In the genomic region with DNA sequence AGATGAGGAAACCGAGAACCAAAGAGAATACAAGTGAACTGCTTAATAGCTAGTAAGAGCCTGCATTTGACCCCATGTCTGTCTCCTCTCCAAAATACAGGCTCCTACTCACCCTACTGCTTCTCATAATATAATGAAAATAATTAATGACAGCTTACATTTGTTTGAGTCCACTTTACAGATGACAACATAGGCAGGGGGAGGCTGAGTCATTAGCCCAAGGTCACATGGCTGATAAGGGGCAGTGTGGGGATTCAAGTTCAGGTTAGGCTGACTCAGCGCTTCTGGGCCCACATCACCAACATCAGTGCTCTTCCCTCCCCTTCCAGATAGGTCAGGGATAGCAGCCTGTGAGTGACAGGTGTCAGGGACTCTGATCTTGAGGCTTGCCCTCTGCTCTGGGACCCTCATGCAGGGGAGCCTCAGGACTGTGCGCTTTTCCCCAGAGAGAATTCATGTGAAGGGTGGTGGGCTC, we compare ENCODE assay signal across 15 cellular contexts. TPM values are rescaled to one million over a fixed set of nuclear protein-coding genes. Genes with fewer than 3 reads are reported as not detected.
DNase-seq lines count a peak whose midpoint lies in the region; ATAC-seq, FAIRE-seq and TF ChIP-seq lines count a peak whose summit lies in the region.
"Had no signal": no experiment of that assay in that cellular context is flagged by ENCODE, and none has a peak within 500 bp of the region (broad histone marks: within the 10 kb centered on the region; RNA-seq: fewer than 3 reads in every experiment).

No MANE protein-coding gene starts in this region.

- no peaks in the 10 kb centered on the region for H3K9me1 ChIP-seq in K562 (ENCODE audit: control insufficient read depth, insufficient read depth, low read length)

- H2AFZ ChIP-seq in K562 (ENCODE audit: low read depth, low read length): no peak overlapping the region

- H3K4me1 Mint-ChIP-seq in natural killer cell: peaks cover 53 to 67% of the 10 kb centered on the region in 2 donors

- H3K9me3 Mint-ChIP-seq in natural killer cell: no peaks in the 10 kb centered on the region

- TF ChIP-seq EP300 in K562 (IDR thresholded peaks at IDR 0.05; ENCODE audit: low read length): peak; percentile 36; the same call in 1 of the 2 replicates

- WGBS in K562 (ENCODE audit: insufficient coverage, low coverage, missing lambda C conversion rate): 14% methylated on average over 3 of the region's 3 CpGs

- H3K9me3 ChIP-seq in KOPT-K1 (ENCODE audit: insufficient read depth, low read length, poor library complexity, severe bottlenecking) (no peaks in the 10 kb centered on the region), K562 (replicated peaks; ENCODE audit: control insufficient read depth, insufficient read depth, low read depth, low read length) (no peaks in the 10 kb centered on the region)
- H3K9me3 ChIP-seq: Caco-2, lower lobe of right lung had no signal

- no TSS peak for BruUV-seq in K562 (replicated peaks; lab: Mats Ljungman, UMichigan)

- H3K27ac Mint-ChIP-seq in natural killer cell: peak overlapping the region; percentile 64 to 95

- H3K27me3 Mint-ChIP-seq in natural killer cell (ENCODE audit: low read depth in 2 of 2): no peaks in the 10 kb centered on the region

- CTCF ChIA-PET in K562 (lab: Yijun Ruan, JAX; ENCODE audit: low intra/inter-chr PET ratio): no interaction called here

- H3K4me3 Mint-ChIP-seq in natural killer cell: no peak overlapping the region

- TF ChIP-seq RAD21 in K562 (CRISPR knock-in tag; conservative IDR thresholded peaks at IDR 0.05 in 1 of 2, IDR thresholded peaks at IDR 0.05 in 1 of 2): no peak

- in situ Hi-C loops in K562 (cut with MboI): no loop called here

- H3K4me2 ChIP-seq in K562 (ENCODE audit: insufficient read depth, low read length): no peak overlapping the region; the same call in 1 of the 2 replicates

- TF ChIP-seq POLR2A in K562 (conservative IDR thresholded peaks at IDR 0.05): no peak

- intact Hi-C loops in K562 (cut with micrococcal nuclease) (no loop called here), natural killer cell (cut with micrococcal nuclease) (loop anchor here (5.0 kb wide), 1 partner anchor 50 kb away; no protein-coding TSS in a partner anchor)

- H3K27me3 ChIP-seq in K562 (ENCODE audit: control insufficient read depth in 2 of 2, insufficient read depth in 2 of 2, low read length in 2 of 2): peaks cover 4 to 6% of the 10 kb centered on the region in 2 experiments; a peak in 4 of 5 replicates

- peaks cover 0 to 12% of the 10 kb centered on the region in 2 experiments; a peak in 4 of 5 replicates for H3K4me1 ChIP-seq in K562 (replicated peaks in 1 of 2; ENCODE audit: control insufficient read depth in 2 of 2, insufficient read depth in 2 of 2, low read length in 2 of 2)
- H3K4me1 ChIP-seq: Caco-2 had no signal

- ATAC-seq in K562: peak; percentile 16; the same call in 1 of the 3 replicates
- no peak for ATAC-seq in natural killer cell
- ATAC-seq: lower lobe of right lung had no signal

- no peak for FAIRE-seq in K562 (lab: Jason Lieb, UNC)
- FAIRE-seq: A204.1 had no signal

- peaks cover 7% of the 10 kb centered on the region for H4K20me1 ChIP-seq in K562 (replicated peaks; ENCODE audit: control insufficient read depth, insufficient read depth, low read length)

- POLR2A ChIA-PET in K562 (lab: Yijun Ruan, JAX): interaction anchor here (0.6 to 0.9 kb wide), 2 partner anchors 17 to 84 kb away, joined by 3 to 5 read pairs; no protein-coding TSS in a partner anchor

- no peak overlapping the region for H3K9ac ChIP-seq in K562 (ENCODE audit: insufficient read depth in 1 of 2, low read depth in 2 of 2, low read length in 2 of 2)

- no peak overlapping the region for H3K4me3 ChIP-seq in K562
- H3K4me3 ChIP-seq: coronary artery, lower lobe of right lung had no signal

- no peaks in the 10 kb centered on the region for H3K36me3 Mint-ChIP-seq in natural killer cell

- no peaks in the 10 kb centered on the region for H3K79me2 ChIP-seq in K562 (ENCODE audit: control insufficient read depth, insufficient read depth, low read length)

- peak overlapping the region; percentile 99 for H3K27ac ChIP-seq in KOPT-K1 (ENCODE audit: low read depth, low read length, poor library complexity, severe bottlenecking)
- H3K27ac ChIP-seq in K562 (ENCODE audit: extremely low read depth, low read depth, low read length): no peak overlapping the region
- H3K27ac ChIP-seq: lower lobe of right lung had no signal

- TF ChIP-seq CTCF in K562 (IDR thresholded peaks at IDR 0.05 in 2 of 3, conservative IDR thresholded peaks at IDR 0.05 in 1 of 3; ENCODE audit: insufficient read depth in 2 of 3, low read depth in 1 of 3, low read length in 3 of 3) (no peak), natural killer cell (IDR thresholded peaks at IDR 0.05) (no peak)

- H3K36me3 ChIP-seq in KOPT-K1 (ENCODE audit: insufficient read depth, low read length) (no peaks in the 10 kb centered on the region; the same call in 1 of the 2 replicates), K562 (ENCODE audit: control insufficient read depth, insufficient read depth, low read length) (no peaks in the 10 kb centered on the region)
- H3K36me3 ChIP-seq: lower lobe of right lung had no signal

- DNase-seq in NK-92 treated with Interleukin-12 subunit alpha and Interleukin-12 subunit beta, amount 100 ng/mL, for 24 hours (lab: John Stamatoyannopoulos, UW): peak; percentile 66
- DNase-seq in NK-92 (lab: John Stamatoyannopoulos, UW; ENCODE audit: unreplicated experiment): no peak
- DNase-seq in K562 (ENCODE audit: extremely low read depth in 1 of 4, low spot score in 3 of 4): peak; percentile 45 to 69 (median 56)
- no peak for DNase-seq in natural killer cell
- no peak for DNase-seq in NCI-H1092 treated with DMSO at 0.1 percent for 48 hours (lab: John Stamatoyannopoulos, UW)
- DNase-seq in stimulated activated CD4-positive, alpha-beta T cell treated with anti-CD3 and anti-CD28 coated beads, Interleukin-2, amount 100 ng/mL, for 24 hours: no peak
- DNase-seq in DMS 273 (lab: John Stamatoyannopoulos, UW; ENCODE audit: unreplicated experiment): no peak
- DNase-seq: Caco-2, lower lobe of right lung, NCI-H1105 treated with DMSO at 0.1 percent for 48 hours, NCI-H345, substantia nigra had no signal

TF ChIP-seq in K562, 482 proteins besides CTCF, POLR2A, EP300 and RAD21 (continues in another document):
- TF ChIP-seq BACH1 (tag; IDR thresholded peaks at IDR 0.05): peak; percentile 95
- no peak for TF ChIP-seq RNF2 (IDR thresholded peaks at IDR 0.05)
- TF ChIP-seq MEIS2 (IDR thresholded peaks at IDR 0.05; ENCODE audit: partially characterized antibody): peak; percentile 77
- TF ChIP-seq, protein P1, sequence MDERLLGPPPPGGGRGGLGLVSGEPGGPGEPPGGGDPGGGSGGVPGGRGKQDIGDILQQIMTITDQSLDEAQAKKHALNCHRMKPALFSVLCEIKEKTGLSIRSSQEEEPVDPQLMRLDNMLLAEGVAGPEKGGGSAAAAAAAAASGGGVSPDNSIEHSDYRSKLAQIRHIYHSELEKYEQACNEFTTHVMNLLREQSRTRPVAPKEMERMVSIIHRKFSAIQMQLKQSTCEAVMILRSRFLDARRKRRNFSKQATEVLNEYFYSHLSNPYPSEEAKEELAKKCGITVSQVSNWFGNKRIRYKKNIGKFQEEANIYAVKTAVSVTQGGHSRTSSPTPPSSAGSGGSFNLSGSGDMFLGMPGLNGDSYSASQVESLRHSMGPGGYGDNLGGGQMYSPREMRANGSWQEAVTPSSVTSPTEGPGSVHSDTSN (CRISPR knock-in tag; IDR thresholded peaks at IDR 0.05; ENCODE audit: low read depth): no peak
- TF ChIP-seq, protein P1 (tag; conservative IDR thresholded peaks at IDR 0.05; ENCODE audit: low read depth): peak; percentile 41; the same call in 1 of the 2 replicates
- peak; percentile 99 for TF ChIP-seq ESRRA (IDR thresholded peaks at IDR 0.05; ENCODE audit: borderline replicate concordance, low read depth)
- TF ChIP-seq HDAC2 (IDR thresholded peaks at IDR 0.05): peak; percentile 53; the same call in 1 of the 2 replicates
- TF ChIP-seq BCOR (IDR thresholded peaks at IDR 0.05): peak; percentile 88
- peak; percentile 68 to 76 for TF ChIP-seq KDM1A (IDR thresholded peaks at IDR 0.05)
- TF ChIP-seq, protein P2, sequence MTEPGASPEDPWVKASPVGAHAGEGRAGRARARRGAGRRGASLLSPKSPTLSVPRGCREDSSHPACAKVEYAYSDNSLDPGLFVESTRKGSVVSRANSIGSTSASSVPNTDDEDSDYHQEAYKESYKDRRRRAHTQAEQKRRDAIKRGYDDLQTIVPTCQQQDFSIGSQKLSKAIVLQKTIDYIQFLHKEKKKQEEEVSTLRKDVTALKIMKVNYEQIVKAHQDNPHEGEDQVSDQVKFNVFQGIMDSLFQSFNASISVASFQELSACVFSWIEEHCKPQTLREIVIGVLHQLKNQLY (CRISPR knock-in tag; conservative IDR thresholded peaks at IDR 0.05): no peak
- peak; percentile 97 for TF ChIP-seq C11orf30 (IDR thresholded peaks at IDR 0.05; ENCODE audit: low read depth)

RNA-seq across cellular contexts. Expression of gene AZIN2, which starts 16.2 kb away (rescaled TPM):
- total RNA-seq in K562 (2011; cell fraction: chromatin; rRNA removed; ENCODE audit: low replicate concordance): 3.5 and 3.7 TPM in 2 replicates
- total RNA-seq in K562 (2011; cell fraction: nucleolus; rRNA removed): 2.2 and 6.7 TPM in 2 replicates
- 1.5 and 3.9 TPM in 2 replicates for total RNA-seq in K562 (2011; cell fraction: nucleoplasm; rRNA removed)
- total RNA-seq in K562 (2014; rRNA removed): 0.61 and 0.91 TPM in 2 replicates
- 0.18 and 0.57 TPM in 2 replicates for total RNA-seq in K562 (2014; rRNA removed; fragmentation: Illumina TruSeq; extraction: Trizol)
- 0.14 and 0.23 TPM in 2 replicates for total RNA-seq in K562 (2015; rRNA removed; fragmentation: Illumina TruSeq; extraction: Trizol)
- total RNA-seq in K562 (2021): 0.36 and 0.42 TPM in 2 replicates
- 0.41 and 0.68 TPM in 2 replicates for polyA plus RNA-seq in K562 (2011; rRNA removed)
- 0.41 and 0.57 TPM in 2 replicates for polyA plus RNA-seq in K562 (2011; cell fraction: cytosol; rRNA removed)
- 1.8 and 1.9 TPM in 2 replicates for polyA plus RNA-seq in K562 (2011; cell fraction: nucleus; rRNA removed)
- polyA plus RNA-seq in K562 (2012): 0.65 and 1.1 TPM in 2 replicates
- 0.06 and 0.82 TPM in 2 replicates for polyA plus RNA-seq in K562 (2014; fragmentation: Illumina TruSeq; extraction: Trizol)
- not detected for polyA plus RNA-seq in K562 (2014; fragmentation: Nextera tagmentation; extraction: Ambion mirVana)
- polyA plus RNA-seq in K562 (2014; rRNA removed): 0.22 and 0.56 TPM in 2 replicates
- polyA minus RNA-seq in K562 (2011; rRNA and poly(A)+ RNA removed): 0.39 and 0.77 TPM in 2 replicates
- not detected in 2 replicates for polyA minus RNA-seq in K562 (2011; cell fraction: cytosol; rRNA and poly(A)+ RNA removed)
- 1.2 and 2.2 TPM in 2 replicates for polyA minus RNA-seq in K562 (2011; cell fraction: nucleus; rRNA and poly(A)+ RNA removed)
- total RNA-seq in natural killer cell: 1 to 10 TPM; 1.9 to 5.1 (median 4.1) TPM

Comparison
In these comparisons a context has a peak if more than half of its experiments do, and no peak if none do; other contexts are left out.
1. DNase-seq: peak in NK-92 treated with Interleukin-12 subunit alpha and Interleukin-12 subunit beta, amount 100 ng/mL, for 24 hours (single experiment) and K562 (4 of 4); none in NK-92 (single experiment), natural killer cell (single experiment), NCI-H1092 treated with DMSO at 0.1 percent for 48 hours (single experiment), stimulated activated CD4-positive, alpha-beta T cell treated with anti-CD3 and anti-CD28 coated beads, Interleukin-2, amount 100 ng/mL, for 24 hours (0 of 2) and DMS 273 (single experiment).